In the genomic region with DNA sequence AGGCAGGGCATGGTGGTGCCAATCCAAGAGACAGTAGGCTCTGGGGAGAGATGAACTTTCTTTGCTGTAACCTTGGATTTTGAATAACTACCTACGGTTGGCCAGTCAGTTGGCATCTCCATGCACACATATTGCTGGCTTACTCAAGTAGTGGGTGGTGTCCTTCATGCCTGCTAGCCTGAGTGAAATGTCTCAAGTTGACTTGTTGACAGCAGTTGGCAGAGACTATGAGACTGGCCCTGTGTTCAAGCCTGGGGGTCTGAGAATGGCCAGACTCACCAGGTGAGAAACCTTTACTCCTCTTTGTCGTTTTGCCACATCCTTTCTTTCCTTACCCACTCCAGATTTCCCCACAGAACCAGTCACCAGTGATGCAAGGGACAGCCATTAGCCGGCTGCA, we compare ENCODE assay signal across 21 cellular contexts.
"Had no signal": no experiment of that assay in that cellular context is flagged by ENCODE, and none has a peak within 500 bp of the region (broad histone marks: within the 10 kb centered on the region; RNA-seq: fewer than 3 reads in every experiment).

No MANE protein-coding gene starts in this region.

- H3K4me1 ChIP-seq: esophagus muscularis mucosa, foreskin keratinocyte, gastroesophageal sphincter, left lung, lower lobe of right lung had no signal

- FAIRE-seq: colon, endothelial cell of umbilical vein, frontal cortex, islet of Langerhans, keratinocyte had no signal

- H3K27ac ChIP-seq: coronary artery, dorsolateral prefrontal cortex, esophagus muscularis mucosa, foreskin keratinocyte, gastroesophageal sphincter, left lung, lower lobe of right lung had no signal

- H3K27me3 ChIP-seq: esophagus muscularis mucosa, foreskin keratinocyte, gastroesophageal sphincter, left lung had no signal

- ATAC-seq: foreskin keratinocyte, gastroesophageal sphincter, left lung, lower lobe of right lung, mucosa of descending colon had no signal

- H3K36me3 ChIP-seq: esophagus muscularis mucosa, gastroesophageal sphincter, heart right ventricle, left lung, lower lobe of right lung had no signal

- H3K4me3 ChIP-seq: coronary artery, dorsolateral prefrontal cortex, esophagus muscularis mucosa, gastroesophageal sphincter, heart right ventricle, left lung, lower lobe of right lung, mucosa of descending colon had no signal

- H3K9me3 ChIP-seq: esophagus muscularis mucosa, gastroesophageal sphincter, left lung, lower lobe of right lung, mucosa of descending colon had no signal

- DNase-seq: dermis blood vessel endothelial cell; dorsolateral prefrontal cortex; effector CD4-positive, alpha-beta T cell; effector memory CD4-positive, alpha-beta T cell; foreskin keratinocyte; heart right ventricle; hippocampal formation; left cardiac atrium; left lung; lower lobe of right lung; mesenchymal stem cell; mucosa of descending colon; naive B cell had no signal
